5 cellular contexts compared by ENCODE assay signal in the genomic region with DNA sequence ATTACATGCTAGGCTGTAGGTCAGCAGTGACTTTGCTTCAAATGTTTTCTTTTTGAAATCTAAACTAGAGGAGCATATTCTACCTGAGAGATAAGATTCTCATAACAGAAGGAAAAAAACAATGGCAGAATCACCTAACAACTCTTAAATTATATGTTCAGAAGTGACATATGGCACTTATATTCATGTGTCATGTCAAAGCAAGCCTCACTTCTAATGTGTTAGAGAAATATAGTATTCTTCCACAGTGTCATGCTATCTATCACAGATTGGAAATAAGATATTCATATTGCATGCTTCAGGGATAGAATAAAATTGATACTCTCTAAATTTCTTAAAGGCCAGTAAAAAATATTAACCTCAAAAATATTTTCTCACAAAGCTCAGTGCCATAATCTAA.
"Had no signal": no experiment of that assay in that cellular context is flagged by ENCODE, and none has a peak within 500 bp of the region (broad histone marks: within the 10 kb centered on the region; RNA-seq: fewer than 3 reads in every experiment).

No MANE protein-coding gene starts in this region.

- DNase-seq: IMR-90 had no signal

- H3K27ac Mint-ChIP-seq: IgD-negative memory B cell had no signal

- H3K27me3 Mint-ChIP-seq: IgD-negative memory B cell had no signal

- H3K36me3 Mint-ChIP-seq: IgD-negative memory B cell had no signal

- H3K4me3 Mint-ChIP-seq: IgD-negative memory B cell had no signal

- ATAC-seq: HepG2, K562 had no signal

- H3K4me3 ChIP-seq: K562 had no signal

- H3K4me1 Mint-ChIP-seq: IgD-negative memory B cell had no signal

- H3K27ac ChIP-seq: HL-60 had no signal
